15 cellular contexts compared by ENCODE assay signal in the genomic region with DNA sequence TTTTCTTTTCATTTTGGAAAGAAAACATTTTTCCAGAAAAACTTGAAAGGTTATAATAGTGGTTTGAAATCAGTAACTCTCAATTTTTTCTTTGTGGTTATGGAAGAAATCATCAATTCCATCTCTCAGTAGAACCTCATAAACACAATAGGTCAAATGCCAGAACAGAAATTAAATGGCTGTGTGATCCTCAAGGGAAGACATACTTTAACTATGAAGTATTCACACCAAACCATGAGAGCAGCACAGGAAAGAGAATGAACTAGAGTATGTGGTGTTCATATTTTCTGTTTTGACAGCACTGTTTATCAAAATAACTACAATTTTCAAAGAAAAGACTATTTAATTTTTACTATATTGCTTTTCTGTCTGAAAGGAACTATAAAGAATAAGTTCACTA. TPM values are rescaled to one million over a fixed set of nuclear protein-coding genes. Genes with fewer than 3 reads are reported as not detected.
DNase-seq lines count a peak whose midpoint lies in the region; ATAC-seq, FAIRE-seq and TF ChIP-seq lines count a peak whose summit lies in the region.
"Had no signal": no experiment of that assay in that cellular context is flagged by ENCODE, and none has a peak within 500 bp of the region (broad histone marks: within the 10 kb centered on the region; RNA-seq: fewer than 3 reads in every experiment).

No MANE protein-coding gene starts in this region.

- intact Hi-C loops in thyroid gland (cut with DNase I), result no loop called here

- no peak overlapping the region for H3K27ac ChIP-seq in thyroid gland

- TF ChIP-seq POLR2A in thyroid gland (IDR thresholded peaks at IDR 0.05) (no peak), H54 (IDR thresholded peaks at IDR 0.05; ENCODE audit: low read depth, low read length) (no peak)

- TF ChIP-seq CTCF in AG10803 (conservative IDR thresholded peaks at IDR 0.05; ENCODE audit: low read length) (no peak), thyroid gland (IDR thresholded peaks at IDR 0.05) (no peak)

- H3K9me3 ChIP-seq in thyroid gland, result no peaks in the 10 kb centered on the region

- no peaks in the 10 kb centered on the region for H3K27me3 ChIP-seq in thyroid gland

- DNase-seq in AG10803 (ENCODE audit: low read depth), result peak; percentile 38
- DNase-seq in LHCN-M2 (ENCODE audit: low read depth), result peak; percentile 28
- DNase-seq in fibroblast of peridontal ligament (ENCODE audit: extremely low read depth), result peak; percentile 67
- peak; percentile 38 for DNase-seq in skeletal muscle cell (ENCODE audit: low read depth)
- no peak for DNase-seq in thyroid gland
- no peak for DNase-seq in H54 (ENCODE audit: insufficient read length, low spot score)
- no peak for DNase-seq in CD1c-positive myeloid dendritic cell (ENCODE audit: extremely low spot score)
- DNase-seq: 8988T, Calu3, DMS 273 treated with DMSO at 0.1 percent for 48 hours, KG1 had no signal

- H3K4me3 ChIP-seq in AG10803 (ENCODE audit: low read length) (no peak overlapping the region), skeletal muscle cell (ENCODE audit: low read depth, low read length) (no peak overlapping the region), thyroid gland (replicated peaks in 1 of 3) (no peak overlapping the region)

- no peaks in the 10 kb centered on the region for H3K4me1 ChIP-seq in thyroid gland

- no peak for ATAC-seq in GM21360 (IDR thresholded peaks at IDR 0.05; ENCODE audit: unreplicated experiment)

- H3K36me3 ChIP-seq in thyroid gland, result no peaks in the 10 kb centered on the region

- no peak for FAIRE-seq in H54 (lab: Jason Lieb, UNC)
- FAIRE-seq: GM12891 had no signal

RNA-seq across cellular contexts. Expression of gene EFNA5, which starts 29.7 kb away (rescaled TPM):
- total RNA-seq in LHCN-M2 (2014; rRNA removed), result 7.2 and 13.1 TPM in 2 replicates
- 8.2 TPM for polyA plus RNA-seq in LHCN-M2 (2012)
- total RNA-seq in thyroid gland, result 10 to 100 TPM in 1 of 4 donors, 1 to 10 TPM in 3; 5.7 to 17.2 (median 6.4) TPM
- polyA plus RNA-seq: CD14-positive monocyte, IgD-negative memory B cell had no signal

Comparison
In these comparisons a context has a peak if more than half of its experiments do, and no peak if none do; other contexts are left out.
1. DNase-seq: peak in AG10803 (single experiment), LHCN-M2 (single experiment), fibroblast of peridontal ligament (single experiment) and skeletal muscle cell (single experiment); none in thyroid gland (0 of 2), H54 (single experiment) and CD1c-positive myeloid dendritic cell (single experiment).